Comparison of ENCODE assay signal across 15 cellular contexts in the genomic region with DNA sequence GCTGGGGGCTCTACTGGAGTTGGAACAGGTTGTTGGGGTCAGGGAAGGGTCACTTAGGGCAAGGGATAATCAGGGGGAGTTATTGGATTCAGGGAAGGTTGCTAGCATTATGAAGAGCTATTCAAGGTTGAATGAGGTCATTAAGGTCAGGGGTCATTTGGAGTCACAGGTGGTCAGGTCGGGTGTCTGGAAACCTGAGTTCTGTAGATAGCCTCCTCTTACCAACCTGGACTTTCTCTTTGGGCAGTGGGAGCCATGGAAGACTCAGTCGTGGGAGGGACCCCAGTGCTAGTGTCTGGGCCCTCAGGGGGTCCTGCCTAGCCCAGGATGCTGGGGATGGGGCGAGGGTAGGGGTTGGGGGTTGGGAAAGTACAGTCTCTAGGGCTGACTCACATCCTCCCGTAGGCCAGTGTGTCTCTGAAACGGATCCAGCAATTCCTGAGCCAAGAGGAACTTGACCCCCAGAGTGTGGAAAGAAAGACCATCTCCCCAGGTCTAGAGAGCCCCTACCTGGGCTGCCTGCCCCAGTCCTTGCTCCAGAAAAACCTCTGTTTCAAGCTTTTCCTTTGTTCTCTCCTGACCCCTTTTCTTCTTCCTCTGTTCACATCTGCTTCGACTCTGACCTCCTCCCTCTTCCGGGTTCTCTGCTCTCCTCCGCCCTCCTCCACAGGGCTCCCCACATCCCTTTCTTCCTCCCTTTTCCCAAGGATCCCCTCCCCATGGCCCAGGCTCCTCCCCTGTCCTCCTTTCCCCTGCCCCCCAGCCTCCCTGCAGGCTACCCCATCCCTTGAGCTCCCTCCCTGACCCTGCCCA. TPM values are rescaled to one million over a fixed set of nuclear protein-coding genes. Genes with fewer than 3 reads are reported as not detected.
DNase-seq lines count a peak whose midpoint lies in the region; ATAC-seq and TF ChIP-seq lines count a peak whose summit lies in the region.
"Had no signal": no experiment of that assay in that cellular context is flagged by ENCODE, and none has a peak within 500 bp of the region (broad histone marks: within the 10 kb centered on the region; RNA-seq: fewer than 3 reads in every experiment).

No MANE protein-coding gene starts in this region.

- H3K36me3 ChIP-seq in Panc1 (ENCODE audit: control insufficient read depth, insufficient read depth, low read length) (no peaks in the 10 kb centered on the region), neural progenitor cell (no peaks in the 10 kb centered on the region)
- H3K36me3 ChIP-seq: tibial artery had no signal

- no peaks in the 10 kb centered on the region for H3K36me3 Mint-ChIP-seq in neural progenitor cell
- H3K36me3 Mint-ChIP-seq in glutamatergic neuron (ENCODE audit: unreplicated experiment) = no peaks in the 10 kb centered on the region

- DNase-seq in ELR (ENCODE audit: low read depth) (peak; percentile 76), Panc1 (ENCODE audit: low read depth, low spot score) (no peak), epithelial cell of esophagus (ENCODE audit: low read depth) (peak; percentile 40), neural progenitor cell (ENCODE audit: low spot score) (no peak), COR-L47 (lab: John Stamatoyannopoulos, UW) (no peak), DMS153 treated with DMSO at 0.1 percent for 48 hours (lab: John Stamatoyannopoulos, UW; ENCODE audit: unreplicated experiment) (no peak), SW480 (ENCODE audit: low spot score) (no peak), glutamatergic neuron (no peak)
- DNase-seq: activated T-cell treated with anti-CD3 and anti-CD28 coated beads, Interleukin-2, amount 50 U/mL, for 1 hour; DMS 273 treated with DMSO at 0.1 percent for 48 hours; retina; tibial artery had no signal

- H3K27ac Mint-ChIP-seq in neural progenitor cell (no peak overlapping the region), glutamatergic neuron (ENCODE audit: unreplicated experiment) (no peak overlapping the region)

- CTCF ChIA-PET in Panc1 (lab: Charles Lee) = interaction anchor here (0.6 to 0.7 kb wide), 2 partner anchors 114 to 155 kb away, joined by 3 to 7 read pairs; no protein-coding TSS in a partner anchor

- no peaks in the 10 kb centered on the region for H3F3A ChIP-seq in neural progenitor cell (ENCODE audit: low read depth)

- H3K4me3 ChIP-seq in Panc1 (ENCODE audit: low read depth in 2 of 2, low read length in 2 of 2) (no peak overlapping the region), epithelial cell of esophagus (ENCODE audit: low read length) (no peak overlapping the region), neural progenitor cell (no peak overlapping the region)
- H3K4me3 ChIP-seq: lung, Peyer's patch, tibial artery had no signal

- no TSS peak for BruUV-seq in Panc1 (replicated peaks; lab: Mats Ljungman, UMichigan)

- peak overlapping the region; percentile 34 for H2AFZ ChIP-seq in neural progenitor cell (replicated peaks)

- H3K27me3 ChIP-seq in Panc1 (ENCODE audit: control insufficient read depth, insufficient read depth, low read length) (no peaks in the 10 kb centered on the region), neural progenitor cell (no peaks in the 10 kb centered on the region)
- H3K27me3 ChIP-seq: foreskin keratinocyte, Peyer's patch, tibial artery had no signal

- no peaks in the 10 kb centered on the region for H4K20me1 ChIP-seq in neural progenitor cell (ENCODE audit: low read depth)

- H3K79me2 ChIP-seq in neural progenitor cell (ENCODE audit: low read depth) = no peaks in the 10 kb centered on the region

- ATAC-seq in Panc1 = peak; percentile 52
- ATAC-seq: foreskin keratinocyte had no signal

- peaks cover 23% of the 10 kb centered on the region for H3K4me1 ChIP-seq in Panc1 (ENCODE audit: control insufficient read depth, insufficient read depth, low read length)
- peaks cover 9% of the 10 kb centered on the region for H3K4me1 ChIP-seq in neural progenitor cell
- H3K4me1 ChIP-seq: tibial artery had no signal

- H3K4me2 ChIP-seq in neural progenitor cell = peak overlapping the region; percentile 6

- H3K9me3 ChIP-seq in Panc1 (ENCODE audit: control insufficient read depth, insufficient read depth, low read depth, low read length) = no peaks in the 10 kb centered on the region
- no peaks in the 10 kb centered on the region for H3K9me3 ChIP-seq in neural progenitor cell (ENCODE audit: low read depth)
- H3K9me3 ChIP-seq: Peyer's patch, tibial artery had no signal

- peaks cover 8% of the 10 kb centered on the region for H3K27me3 Mint-ChIP-seq in neural progenitor cell (ENCODE audit: insufficient read depth, low read depth)
- peaks cover 7% of the 10 kb centered on the region for H3K27me3 Mint-ChIP-seq in glutamatergic neuron (ENCODE audit: unreplicated experiment)

- H3K9me3 Mint-ChIP-seq in neural progenitor cell = no peaks in the 10 kb centered on the region
- no peaks in the 10 kb centered on the region for H3K9me3 Mint-ChIP-seq in glutamatergic neuron (ENCODE audit: unreplicated experiment)

- POLR2A ChIA-PET in Panc1 (lab: Charles Lee) = interaction anchor here (0.6 kb wide), 1 partner anchor 56 kb away, joined by 7 read pairs; no protein-coding TSS in a partner anchor

- in situ Hi-C loops in Panc1 (cut with HindIII; ENCODE audit: low pct_unique_long_range_greater_than_20kb, low sequenced_read_pairs) = no loop called here

- TF ChIP-seq CTCF in Panc1 (IDR thresholded peaks at IDR 0.05) (no peak), epithelial cell of esophagus (IDR thresholded peaks at IDR 0.05; ENCODE audit: insufficient read depth, low read depth, low read length, missing control alignments) (no peak), neural progenitor cell (IDR thresholded peaks at IDR 0.05) (no peak), glutamatergic neuron (IDR thresholded peaks at IDR 0.05; ENCODE audit: partially characterized antibody, unreplicated experiment) (no peak)

- no peak overlapping the region for H3K9ac ChIP-seq in neural progenitor cell

- peak overlapping the region; percentile 31 for H3K4me3 Mint-ChIP-seq in neural progenitor cell
- H3K4me3 Mint-ChIP-seq in glutamatergic neuron (ENCODE audit: unreplicated experiment) = no peak overlapping the region

- H3K4me1 Mint-ChIP-seq in neural progenitor cell (peaks cover 9% of the 10 kb centered on the region), glutamatergic neuron (ENCODE audit: low read depth, unreplicated experiment) (no peaks in the 10 kb centered on the region)

- intact Hi-C loops in Panc1 (cut with micrococcal nuclease; ENCODE audit: unreplicated experiment) = no loop called here

- peak overlapping the region; percentile 57 for H3K27ac ChIP-seq in Panc1 (ENCODE audit: low read length)
- H3K27ac ChIP-seq in neural progenitor cell = no peak overlapping the region
- H3K27ac ChIP-seq: foreskin keratinocyte, tibial artery had no signal

RNA-seq across cellular contexts. Expression of a gene that starts 33.5 kb away (rescaled TPM):
- total RNA-seq in Panc1 (2021; ENCODE audit: unreplicated experiment) (128 TPM), neural progenitor cell (ENCODE audit: low replicate concordance) (0.22 TPM in 1 of 2 replicates, not detected in the other), glutamatergic neuron (ENCODE audit: unreplicated experiment) (not detected)
- 188 TPM for polyA plus RNA-seq in Panc1 (2012; ENCODE audit: insufficient read length)

RNA-seq across cellular contexts. Expression of a gene that starts 39.5 kb away (rescaled TPM):
- total RNA-seq in Panc1 (2021; ENCODE audit: unreplicated experiment) = 57.2 TPM
- polyA plus RNA-seq in Panc1 (2012; ENCODE audit: insufficient read length) = 28.2 TPM
- 50.6 and 53.4 TPM in 2 replicates for total RNA-seq in neural progenitor cell (ENCODE audit: low replicate concordance)
- 40.8 TPM for total RNA-seq in glutamatergic neuron (ENCODE audit: unreplicated experiment)

RNA-seq across cellular contexts. Expression of a gene that starts 51.2 kb away (rescaled TPM):
- total RNA-seq in Panc1 (2021; ENCODE audit: unreplicated experiment) = 136 TPM
- 97.6 TPM for polyA plus RNA-seq in Panc1 (2012; ENCODE audit: insufficient read length)
- 245 and 374 TPM in 2 replicates for total RNA-seq in neural progenitor cell (ENCODE audit: low replicate concordance)
- 222 TPM for total RNA-seq in glutamatergic neuron (ENCODE audit: unreplicated experiment)

Comparison
In these comparisons a context has a peak if more than half of its experiments do, and no peak if none do; other contexts are left out.
1. DNase-seq: peak in ELR (single experiment) and epithelial cell of esophagus (single experiment); none in Panc1 (single experiment), neural progenitor cell (single experiment), COR-L47 (single experiment), DMS153 treated with DMSO at 0.1 percent for 48 hours (single experiment), SW480 (single experiment) and glutamatergic neuron (single experiment).
2. RNA of a gene that starts 33.5 kb away (total RNA-seq): 128 TPM in Panc1 (single experiment); 0.22 TPM in neural progenitor cell and not detected in glutamatergic neuron (single experiment); every median in the first group is over 100 times any median in the second.